Comparison of ENCODE assay signal across 11 cellular contexts in the genomic region with DNA sequence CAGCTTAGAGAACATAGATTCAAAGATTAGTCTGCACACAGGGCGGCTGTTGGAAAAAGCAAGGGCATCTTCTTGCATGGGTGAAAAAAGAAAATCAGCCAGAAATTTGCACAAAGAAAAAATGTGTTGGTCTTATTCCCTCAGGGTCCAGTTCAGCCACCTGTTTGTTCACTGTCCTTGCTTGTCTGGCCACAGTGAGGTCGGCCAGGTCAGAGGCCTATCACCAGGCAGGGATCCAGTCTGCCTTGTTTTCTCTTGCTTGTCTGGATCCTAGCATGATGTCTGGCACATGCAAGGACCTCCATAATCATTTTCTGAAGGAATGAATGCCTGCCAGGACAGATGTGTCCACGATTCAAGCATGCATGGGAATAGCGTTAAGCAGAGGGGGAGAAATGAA.
"Had no signal": no experiment of that assay in that cellular context is flagged by ENCODE, and none has a peak within 500 bp of the region (broad histone marks: within the 10 kb centered on the region; RNA-seq: fewer than 3 reads in every experiment).

No MANE protein-coding gene starts in this region.

- DNase-seq: GM23248, GOT3, H7, H9, HCEC 1CT, HFFc6 had no signal

- H3K9ac ChIP-seq: GM23248 had no signal

- H3K27ac ChIP-seq: GM23248 had no signal

- H3K4me3 ChIP-seq: GM23248, GM23338, HAP-1 had no signal

- H3K27ac Mint-ChIP-seq: GM23338, H9, HFFc6 had no signal

- H2AFZ ChIP-seq: GM23248 had no signal

- H3K4me3 Mint-ChIP-seq: GM23338, H9, HFFc6 had no signal

- H3K4me1 ChIP-seq: HAP-1 had no signal

- FAIRE-seq: H1, H54 had no signal

- H3K36me3 ChIP-seq: HAP-1 had no signal

- H3K9me3 Mint-ChIP-seq: GM23338, H9 had no signal

- H3K4me2 ChIP-seq: GM23338 had no signal

- ATAC-seq: GM23338, HCT116 had no signal

- H3K9me3 ChIP-seq: HAP-1 had no signal
